1 cellular context compared by ENCODE assay signal in the genomic region with DNA sequence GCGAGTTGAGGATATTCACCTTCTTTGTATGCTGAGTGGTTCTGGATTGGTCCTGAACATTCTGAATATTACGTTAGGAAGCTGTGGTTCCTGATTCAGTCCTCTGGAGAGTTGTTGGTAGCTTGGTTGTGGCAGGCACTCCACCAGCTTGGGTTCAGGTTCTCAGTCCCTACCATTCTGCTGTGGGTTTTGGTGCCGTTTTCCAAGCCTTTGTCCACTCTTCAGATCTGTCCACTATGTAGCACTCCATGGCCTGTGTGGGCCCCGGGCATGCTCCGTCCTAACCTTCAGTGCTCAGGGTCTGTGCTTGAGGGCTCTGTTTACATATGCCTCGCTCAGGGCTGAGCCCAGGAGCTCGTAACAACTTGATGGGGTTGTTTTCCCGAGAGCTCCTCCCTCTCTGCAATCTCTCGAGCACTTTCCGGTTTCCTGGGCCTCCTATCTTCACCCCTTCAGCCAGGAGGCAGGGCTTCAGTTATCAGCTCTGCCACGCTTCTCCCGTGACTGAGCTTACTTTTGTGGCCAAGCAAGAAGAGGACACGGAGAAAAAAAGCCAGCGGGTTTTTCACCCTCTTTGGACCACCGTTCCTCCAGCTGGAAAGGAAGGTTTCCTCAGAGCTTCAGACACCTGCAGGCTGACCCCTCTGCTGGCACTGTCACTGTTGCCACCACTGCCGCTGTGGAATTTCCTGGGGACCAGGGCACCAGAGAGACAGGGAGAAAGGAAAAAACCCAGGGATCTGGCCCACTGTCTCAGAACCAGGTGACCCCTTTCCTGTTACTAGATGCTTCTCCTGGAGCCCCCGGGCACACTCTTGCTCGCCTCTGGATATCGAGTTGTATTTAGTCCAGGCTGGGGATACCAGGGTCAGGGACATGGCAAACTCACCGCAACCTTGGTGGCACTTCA.
TF ChIP-seq lines count a peak whose summit lies in the region.

No MANE protein-coding gene starts in this region.

TF ChIP-seq in K562, 482 proteins besides CTCF, POLR2A, EP300 and RAD21 (continued from another document and continues in another):
- TF ChIP-seq JUN (IDR thresholded peaks at IDR 0.05; ENCODE audit: borderline replicate concordance, low read depth, low read length): no peak
- no peak for TF ChIP-seq JUN (CRISPR knock-in tag; IDR thresholded peaks at IDR 0.05; ENCODE audit: borderline replicate concordance)
- peak; percentile 19 to 78; a peak in 3 of 4 replicates for TF ChIP-seq MLLT1 (IDR thresholded peaks at IDR 0.05)
- TF ChIP-seq PHF8 (IDR thresholded peaks at IDR 0.05; ENCODE audit: borderline replicate concordance, low read length): peak; percentile 59; the same call in 1 of the 2 replicates
- no peak for TF ChIP-seq ZNF121 (CRISPR knock-in tag; conservative IDR thresholded peaks at IDR 0.05)
- TF ChIP-seq, protein P1, sequence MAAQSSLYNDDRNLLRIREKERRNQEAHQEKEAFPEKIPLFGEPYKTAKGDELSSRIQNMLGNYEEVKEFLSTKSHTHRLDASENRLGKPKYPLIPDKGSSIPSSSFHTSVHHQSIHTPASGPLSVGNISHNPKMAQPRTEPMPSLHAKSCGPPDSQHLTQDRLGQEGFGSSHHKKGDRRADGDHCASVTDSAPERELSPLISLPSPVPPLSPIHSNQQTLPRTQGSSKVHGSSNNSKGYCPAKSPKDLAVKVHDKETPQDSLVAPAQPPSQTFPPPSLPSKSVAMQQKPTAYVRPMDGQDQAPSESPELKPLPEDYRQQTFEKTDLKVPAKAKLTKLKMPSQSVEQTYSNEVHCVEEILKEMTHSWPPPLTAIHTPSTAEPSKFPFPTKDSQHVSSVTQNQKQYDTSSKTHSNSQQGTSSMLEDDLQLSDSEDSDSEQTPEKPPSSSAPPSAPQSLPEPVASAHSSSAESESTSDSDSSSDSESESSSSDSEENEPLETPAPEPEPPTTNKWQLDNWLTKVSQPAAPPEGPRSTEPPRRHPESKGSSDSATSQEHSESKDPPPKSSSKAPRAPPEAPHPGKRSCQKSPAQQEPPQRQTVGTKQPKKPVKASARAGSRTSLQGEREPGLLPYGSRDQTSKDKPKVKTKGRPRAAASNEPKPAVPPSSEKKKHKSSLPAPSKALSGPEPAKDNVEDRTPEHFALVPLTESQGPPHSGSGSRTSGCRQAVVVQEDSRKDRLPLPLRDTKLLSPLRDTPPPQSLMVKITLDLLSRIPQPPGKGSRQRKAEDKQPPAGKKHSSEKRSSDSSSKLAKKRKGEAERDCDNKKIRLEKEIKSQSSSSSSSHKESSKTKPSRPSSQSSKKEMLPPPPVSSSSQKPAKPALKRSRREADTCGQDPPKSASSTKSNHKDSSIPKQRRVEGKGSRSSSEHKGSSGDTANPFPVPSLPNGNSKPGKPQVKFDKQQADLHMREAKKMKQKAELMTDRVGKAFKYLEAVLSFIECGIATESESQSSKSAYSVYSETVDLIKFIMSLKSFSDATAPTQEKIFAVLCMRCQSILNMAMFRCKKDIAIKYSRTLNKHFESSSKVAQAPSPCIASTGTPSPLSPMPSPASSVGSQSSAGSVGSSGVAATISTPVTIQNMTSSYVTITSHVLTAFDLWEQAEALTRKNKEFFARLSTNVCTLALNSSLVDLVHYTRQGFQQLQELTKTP (IDR thresholded peaks at IDR 0.05; ENCODE audit: low read depth in 1 of 2, partially characterized antibody in 2 of 2): peak; percentile 55 to 66
- 0 out of 2 replicates have a peak, but pooled peaks have one; percentile 3 for TF ChIP-seq ZNF232 (CRISPR knock-in tag; IDR thresholded peaks at IDR 0.05)
- no peak for TF ChIP-seq NR2C2 (CRISPR knock-in tag; IDR thresholded peaks at IDR 0.05)
- peak; percentile 68 for TF ChIP-seq NR2C2 (tag; IDR thresholded peaks at IDR 0.05)
- peak; percentile 85 to 91 for TF ChIP-seq TBL1XR1 (IDR thresholded peaks at IDR 0.05; ENCODE audit: low read length in 2 of 2)
- peak; percentile 66 for TF ChIP-seq VEZF1 (CRISPR knock-in tag; IDR thresholded peaks at IDR 0.05)
- TF ChIP-seq KDM4B (IDR thresholded peaks at IDR 0.05; ENCODE audit: borderline replicate concordance in 2 of 2, low read depth in 1 of 2): peak in 1 of 2 experiments; percentile 77; a peak in 1 of 4 replicates
- peak; percentile 90 for TF ChIP-seq TEAD4 (IDR thresholded peaks at IDR 0.05; ENCODE audit: low read length)
- no peak for TF ChIP-seq TEAD4 (CRISPR knock-in tag; IDR thresholded peaks at IDR 0.05; ENCODE audit: borderline replicate concordance)
- no peak for TF ChIP-seq ZC3H4 (CRISPR knock-in tag; IDR thresholded peaks at IDR 0.05; ENCODE audit: borderline replicate concordance)
- TF ChIP-seq KAT2B (IDR thresholded peaks at IDR 0.05; ENCODE audit: low read depth, low read length): no peak
- TF ChIP-seq ATF4 (CRISPR knock-in tag; IDR thresholded peaks at IDR 0.05): peak; percentile 30; the same call in 1 of the 2 replicates
- peak; percentile 71; the same call in 1 of the 2 replicates for TF ChIP-seq ZKSCAN1 (IDR thresholded peaks at IDR 0.05; ENCODE audit: low read depth, low read length)
- peak; percentile 85 for TF ChIP-seq GTF2E2 (tag; IDR thresholded peaks at IDR 0.05)
- TF ChIP-seq GATA2 (CRISPR knock-in tag; IDR thresholded peaks at IDR 0.05): peak; percentile 91
- peak; percentile 91 for TF ChIP-seq SMARCA4 (IDR thresholded peaks at IDR 0.05)
- peak; percentile 84 for TF ChIP-seq MYNN (IDR thresholded peaks at IDR 0.05)
- TF ChIP-seq MYNN (CRISPR knock-in tag; IDR thresholded peaks at IDR 0.05): no peak
- peak; percentile 91 for TF ChIP-seq L3MBTL2 (IDR thresholded peaks at IDR 0.05)
- TF ChIP-seq MXI1 (IDR thresholded peaks at IDR 0.05; ENCODE audit: low read depth, low read length): 0 out of 2 replicates have a peak, but pooled peaks have one; percentile 37
- peak; percentile 86 for TF ChIP-seq CTBP1 (IDR thresholded peaks at IDR 0.05; ENCODE audit: borderline replicate concordance)
- peak; percentile 91 for TF ChIP-seq SOX6 (IDR thresholded peaks at IDR 0.05)
- TF ChIP-seq, protein P2, sequence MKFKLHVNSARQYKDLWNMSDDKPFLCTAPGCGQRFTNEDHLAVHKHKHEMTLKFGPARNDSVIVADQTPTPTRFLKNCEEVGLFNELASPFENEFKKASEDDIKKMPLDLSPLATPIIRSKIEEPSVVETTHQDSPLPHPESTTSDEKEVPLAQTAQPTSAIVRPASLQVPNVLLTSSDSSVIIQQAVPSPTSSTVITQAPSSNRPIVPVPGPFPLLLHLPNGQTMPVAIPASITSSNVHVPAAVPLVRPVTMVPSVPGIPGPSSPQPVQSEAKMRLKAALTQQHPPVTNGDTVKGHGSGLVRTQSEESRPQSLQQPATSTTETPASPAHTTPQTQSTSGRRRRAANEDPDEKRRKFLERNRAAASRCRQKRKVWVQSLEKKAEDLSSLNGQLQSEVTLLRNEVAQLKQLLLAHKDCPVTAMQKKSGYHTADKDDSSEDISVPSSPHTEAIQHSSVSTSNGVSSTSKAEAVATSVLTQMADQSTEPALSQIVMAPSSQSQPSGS (CRISPR knock-in tag; IDR thresholded peaks at IDR 0.05): no peak
- peak; percentile 83 to 87 for TF ChIP-seq NRF1 (conservative IDR thresholded peaks at IDR 0.05 in 1 of 2, IDR thresholded peaks at IDR 0.05 in 1 of 2)
- TF ChIP-seq, protein P3, sequence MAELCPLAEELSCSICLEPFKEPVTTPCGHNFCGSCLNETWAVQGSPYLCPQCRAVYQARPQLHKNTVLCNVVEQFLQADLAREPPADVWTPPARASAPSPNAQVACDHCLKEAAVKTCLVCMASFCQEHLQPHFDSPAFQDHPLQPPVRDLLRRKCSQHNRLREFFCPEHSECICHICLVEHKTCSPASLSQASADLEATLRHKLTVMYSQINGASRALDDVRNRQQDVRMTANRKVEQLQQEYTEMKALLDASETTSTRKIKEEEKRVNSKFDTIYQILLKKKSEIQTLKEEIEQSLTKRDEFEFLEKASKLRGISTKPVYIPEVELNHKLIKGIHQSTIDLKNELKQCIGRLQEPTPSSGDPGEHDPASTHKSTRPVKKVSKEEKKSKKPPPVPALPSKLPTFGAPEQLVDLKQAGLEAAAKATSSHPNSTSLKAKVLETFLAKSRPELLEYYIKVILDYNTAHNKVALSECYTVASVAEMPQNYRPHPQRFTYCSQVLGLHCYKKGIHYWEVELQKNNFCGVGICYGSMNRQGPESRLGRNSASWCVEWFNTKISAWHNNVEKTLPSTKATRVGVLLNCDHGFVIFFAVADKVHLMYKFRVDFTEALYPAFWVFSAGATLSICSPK (IDR thresholded peaks at IDR 0.05; ENCODE audit: borderline replicate concordance): 0 out of 2 replicates have a peak, but pooled peaks have one; percentile 58
- no peak for TF ChIP-seq MAFG (tag; conservative IDR thresholded peaks at IDR 0.05)
- no peak for TF ChIP-seq RB1 (IDR thresholded peaks at IDR 0.05; ENCODE audit: low read depth)
- peak; percentile 89 for TF ChIP-seq NCOA1 (IDR thresholded peaks at IDR 0.05; ENCODE audit: low read depth)
- TF ChIP-seq ZNF384 (IDR thresholded peaks at IDR 0.05; ENCODE audit: low read depth, low read length): peak; percentile 76
- peak; percentile 70 for TF ChIP-seq ZNF239 (CRISPR knock-in tag; IDR thresholded peaks at IDR 0.05)
- TF ChIP-seq EZH2 (IDR thresholded peaks at IDR 0.05; ENCODE audit: borderline replicate concordance, low read depth, low read length): no peak
- TF ChIP-seq BRD9 (IDR thresholded peaks at IDR 0.05; ENCODE audit: low read depth, partially characterized antibody): peak; percentile 91
- TF ChIP-seq SMARCE1 (IDR thresholded peaks at IDR 0.05): peak; percentile 91
- TF ChIP-seq ZNF589 (CRISPR knock-in tag; IDR thresholded peaks at IDR 0.05; ENCODE audit: low read depth): peak; percentile 69
- no peak for TF ChIP-seq XRCC4 (IDR thresholded peaks at IDR 0.05; ENCODE audit: extremely low read depth, insufficient read depth, insufficient read length)
- peak in 1 of 2 experiments; percentile 74; a peak in 2 of 4 replicates for TF ChIP-seq TEAD1 (CRISPR knock-in tag; IDR thresholded peaks at IDR 0.05)
- peak; percentile 92 for TF ChIP-seq TAL1 (IDR thresholded peaks at IDR 0.05)
- TF ChIP-seq ILF3 (IDR thresholded peaks at IDR 0.05; ENCODE audit: borderline replicate concordance): no peak
- TF ChIP-seq ZNF197 (CRISPR knock-in tag; IDR thresholded peaks at IDR 0.05; ENCODE audit: low read depth): 0 out of 2 replicates have a peak, but pooled peaks have one; percentile 70
- TF ChIP-seq ARNT (IDR thresholded peaks at IDR 0.05): peak; percentile 63 to 78; a peak in 2 of 4 replicates
- TF ChIP-seq ZNF395 (CRISPR knock-in tag; IDR thresholded peaks at IDR 0.05): peak; percentile 72
- TF ChIP-seq MEIS2 (IDR thresholded peaks at IDR 0.05; ENCODE audit: partially characterized antibody): peak; percentile 67
- no peak for TF ChIP-seq ZFP1 (CRISPR knock-in tag; IDR thresholded peaks at IDR 0.05)
- TF ChIP-seq GMEB1 (CRISPR knock-in tag; IDR thresholded peaks at IDR 0.05): 0 out of 2 replicates have a peak, but pooled peaks have one; percentile 38
- no peak for TF ChIP-seq ZNF3 (CRISPR knock-in tag; IDR thresholded peaks at IDR 0.05)
- peak; percentile 19; the same call in 1 of the 2 replicates for TF ChIP-seq ZNF584 (CRISPR knock-in tag; IDR thresholded peaks at IDR 0.05; ENCODE audit: low read depth)
- TF ChIP-seq POLR2AphosphoS2 (IDR thresholded peaks at IDR 0.05; ENCODE audit: low read length): no peak; the same call in 1 of the 2 replicates
